In genomic region chr9:27377147-27377807, GRCh38 we compare ENCODE assay signal across 10 cellular contexts.
DNase-seq lines count a peak whose midpoint lies in the region; ATAC-seq and TF ChIP-seq lines count a peak whose summit lies in the region.
"Had no signal": no experiment of that assay in that cellular context is flagged by ENCODE, and none has a peak within 500 bp of the region (broad histone marks: within the 10 kb centered on the region; RNA-seq: fewer than 3 reads in every experiment).

No MANE protein-coding gene starts in this region.

- CTCF ChIA-PET in activated CD8-positive, alpha-beta memory T cell treated with anti-CD3 and anti-CD28 coated beads, Interleukin-2, amount 10 ng/mL, durations not matched to agents 7 days and 5 days (lab: Charles Lee): no interaction called here
- CTCF ChIA-PET in T-cell (lab: Charles Lee): no interaction called here

- peak; percentile 41 for DNase-seq in GM12864 (ENCODE audit: low read depth)
- DNase-seq in foreskin keratinocyte: peak in 1 of 2 donors; percentile 69
- no peak for DNase-seq in activated gamma-delta T cell (lab: John Stamatoyannopoulos, UW)
- no peak for DNase-seq in activated CD8-positive, alpha-beta memory T cell treated with anti-CD3 and anti-CD28 coated beads, Interleukin-2, amount 10 ng/mL, durations not matched to agents 7 days and 5 days
- DNase-seq in T-cell: no peak
- DNase-seq in Right ventricle myocardium superior: no peak
- DNase-seq: NCI-H1436 treated with DMSO at 0.1 percent for 48 hours had no signal

- peaks cover 2% of the 10 kb centered on the region for H3K36me3 Mint-ChIP-seq in activated CD8-positive, alpha-beta memory T cell treated with anti-CD3 and anti-CD28 coated beads, Interleukin-2, amount 10 ng/mL, durations not matched to agents 7 days and 5 days
- no peaks in the 10 kb centered on the region for H3K36me3 Mint-ChIP-seq in T-cell

- ATAC-seq in GM21717 (IDR thresholded peaks at IDR 0.05; ENCODE audit: unreplicated experiment) (peak; percentile 37), HG03521 (IDR thresholded peaks at IDR 0.05; ENCODE audit: unreplicated experiment) (peak; percentile 15), foreskin keratinocyte (peak; percentile 96), T-cell (replicated peaks in 1 of 4) (no peak), Right ventricle myocardium superior (ENCODE audit: poor library complexity) (no peak)
- no peak for ATAC-seq in activated CD8-positive, alpha-beta memory T cell treated with anti-CD3 and anti-CD28 coated beads, Interleukin-2, amount 10 ng/mL, durations not matched to agents 7 days and 5 days

- no peak overlapping the region for H3K4me3 Mint-ChIP-seq in activated CD8-positive, alpha-beta memory T cell treated with anti-CD3 and anti-CD28 coated beads, Interleukin-2, amount 10 ng/mL, durations not matched to agents 7 days and 5 days
- H3K4me3 Mint-ChIP-seq in T-cell: no peak overlapping the region

- intact Hi-C loops in Right ventricle myocardium superior (cut with DNase I): no loop called here

- H3K27me3 ChIP-seq in foreskin keratinocyte: no peaks in the 10 kb centered on the region

- H3K4me1 ChIP-seq in foreskin keratinocyte: peaks cover 15% of the 10 kb centered on the region

- H3K4me1 Mint-ChIP-seq in activated CD8-positive, alpha-beta memory T cell treated with anti-CD3 and anti-CD28 coated beads, Interleukin-2, amount 10 ng/mL, durations not matched to agents 7 days and 5 days: peaks cover 34% of the 10 kb centered on the region
- peaks cover 5 to 16% (median 5%) of the 10 kb centered on the region in 3 donors for H3K4me1 Mint-ChIP-seq in T-cell

- TF ChIP-seq CTCF in GM12864 (IDR thresholded peaks at IDR 0.05; ENCODE audit: low read depth, low read length, missing control alignments) (no peak), foreskin keratinocyte (conservative IDR thresholded peaks at IDR 0.05) (no peak)

- H3K4me3 ChIP-seq in GM12864 (ENCODE audit: low read depth, low read length): no peak overlapping the region; the same call in 1 of the 2 replicates
- H3K4me3 ChIP-seq: thoracic aorta had no signal

- no peaks in the 10 kb centered on the region for H3K9me3 Mint-ChIP-seq in activated CD8-positive, alpha-beta memory T cell treated with anti-CD3 and anti-CD28 coated beads, Interleukin-2, amount 10 ng/mL, durations not matched to agents 7 days and 5 days (ENCODE audit: low read depth)
- H3K9me3 Mint-ChIP-seq in T-cell: no peaks in the 10 kb centered on the region

- H3K27me3 Mint-ChIP-seq in activated CD8-positive, alpha-beta memory T cell treated with anti-CD3 and anti-CD28 coated beads, Interleukin-2, amount 10 ng/mL, durations not matched to agents 7 days and 5 days: peaks cover 27% of the 10 kb centered on the region
- no peaks in the 10 kb centered on the region for H3K27me3 Mint-ChIP-seq in T-cell

- POLR2A ChIA-PET in T-cell (lab: Charles Lee): no interaction called here

- H3K27ac ChIP-seq in foreskin keratinocyte: no peak overlapping the region
- H3K27ac ChIP-seq: thoracic aorta had no signal

- H3K27ac Mint-ChIP-seq in activated CD8-positive, alpha-beta memory T cell treated with anti-CD3 and anti-CD28 coated beads, Interleukin-2, amount 10 ng/mL, durations not matched to agents 7 days and 5 days: no peak overlapping the region
- H3K27ac Mint-ChIP-seq in T-cell: no peak overlapping the region

Comparison
In these comparisons a context has a peak if more than half of its experiments do, and no peak if none do; other contexts are left out.
1. ATAC-seq: peak in GM21717 (single experiment), HG03521 (single experiment) and foreskin keratinocyte (single experiment); none in activated CD8-positive, alpha-beta memory T cell treated with anti-CD3 and anti-CD28 coated beads, Interleukin-2, amount 10 ng/mL, durations not matched to agents 7 days and 5 days (single experiment), T-cell (0 of 4) and Right ventricle myocardium superior (single experiment).